ENCODE assay signal across 8 cellular contexts in genomic region chr11:18383388-18384156, GRCh38. TPM values are rescaled to one million over a fixed set of nuclear protein-coding genes. Genes with fewer than 3 reads are reported as not detected.
A peak's percentile ranks its signal among the peaks of the same experiment; 100 is the strongest.
DNase-seq lines count a peak whose midpoint lies in the region; ATAC-seq, FAIRE-seq and TF ChIP-seq lines count a peak whose summit lies in the region.

No MANE protein-coding gene starts in this region.

- TF ChIP-seq CTCF in progenitor cell of endocrine pancreas (IDR thresholded peaks at IDR 0.05; ENCODE audit: unreplicated experiment) (no peak), uterus (IDR thresholded peaks at IDR 0.05) (no peak)

- peak overlapping the region; percentile 96 to 100 (median 98) for H3K27ac Mint-ChIP-seq in CD4-positive, CD25-positive, alpha-beta regulatory T cell
- peak overlapping the region; percentile 38 for H3K27ac Mint-ChIP-seq in progenitor cell of endocrine pancreas

- H3K4me1 Mint-ChIP-seq in CD4-positive, CD25-positive, alpha-beta regulatory T cell = peaks cover 0 to 32% (median 19%) of the 10 kb centered on the region in 4 donors
- peaks cover 2% of the 10 kb centered on the region for H3K4me1 Mint-ChIP-seq in progenitor cell of endocrine pancreas (ENCODE audit: low read depth)

- H3K36me3 Mint-ChIP-seq in CD4-positive, CD25-positive, alpha-beta regulatory T cell = no peaks in the 10 kb centered on the region
- no peaks in the 10 kb centered on the region for H3K36me3 Mint-ChIP-seq in progenitor cell of endocrine pancreas (ENCODE audit: insufficient read depth)

- peaks cover 23% of the 10 kb centered on the region for H3K4me1 ChIP-seq in CD4-positive, CD25-positive, alpha-beta regulatory T cell (ENCODE audit: control insufficient read depth, insufficient read depth, low read length, poor library complexity, severe bottlenecking)
- H3K4me1 ChIP-seq in uterus = peaks cover 5 to 12% of the 10 kb centered on the region in 2 donors

- peak; percentile 11 for FAIRE-seq in GM19239 (lab: Jason Lieb, UNC)

- H3K36me3 ChIP-seq in CD4-positive, CD25-positive, alpha-beta regulatory T cell (ENCODE audit: control insufficient read depth, insufficient read depth, low read length) = no peaks in the 10 kb centered on the region
- no peaks in the 10 kb centered on the region for H3K36me3 ChIP-seq in uterus

- H3K9me3 ChIP-seq in CD4-positive, CD25-positive, alpha-beta regulatory T cell (ENCODE audit: control insufficient read depth in 2 of 2, low read length in 2 of 2) = no peaks in the 10 kb centered on the region
- H3K9me3 ChIP-seq in uterus = no peaks in the 10 kb centered on the region

- no peaks in the 10 kb centered on the region for H3K27me3 ChIP-seq in CD4-positive, CD25-positive, alpha-beta regulatory T cell (ENCODE audit: control insufficient read depth, insufficient read depth, low read length)
- H3K27me3 ChIP-seq in uterus = no peaks in the 10 kb centered on the region

- intact Hi-C loops in uterus (cut with DNase I; ENCODE audit: low total_unique reads) = no loop called here

- H3K9me3 Mint-ChIP-seq in CD4-positive, CD25-positive, alpha-beta regulatory T cell = no peaks in the 10 kb centered on the region
- no peaks in the 10 kb centered on the region for H3K9me3 Mint-ChIP-seq in progenitor cell of endocrine pancreas (ENCODE audit: low read depth)

- ATAC-seq in CD4-positive, CD25-positive, alpha-beta regulatory T cell (ENCODE audit: low read depth in 2 of 2) = peak; percentile 91 to 96
- peak; percentile 79 for ATAC-seq in HG03342 (IDR thresholded peaks at IDR 0.05; ENCODE audit: unreplicated experiment)

- H3K27me3 Mint-ChIP-seq in CD4-positive, CD25-positive, alpha-beta regulatory T cell = no peaks in the 10 kb centered on the region
- no peaks in the 10 kb centered on the region for H3K27me3 Mint-ChIP-seq in progenitor cell of endocrine pancreas

- H3K27ac ChIP-seq in CD4-positive, CD25-positive, alpha-beta regulatory T cell (ENCODE audit: insufficient read depth, low read length, poor library complexity, severe bottlenecking) = peak overlapping the region; percentile 79
- peak overlapping the region; percentile 91 to 92 for H3K27ac ChIP-seq in uterus

- peak; percentile 40 to 82 (median 50) for DNase-seq in CD4-positive, CD25-positive, alpha-beta regulatory T cell
- DNase-seq in GM19239 (ENCODE audit: insufficient read length, low spot score) (peak; percentile 45), SIG-M5 treated with dmso at 0.1 percent for 504 hours (lab: John Stamatoyannopoulos, UW; ENCODE audit: unreplicated experiment) (peak; percentile 79), glomerular visceral epithelial cell (ENCODE audit: extremely low spot score) (peak; percentile 96), progenitor cell of endocrine pancreas (ENCODE audit: low spot score, unreplicated experiment) (no peak), uterus (peak; percentile 67 to 82)
- DNase-seq in activated naive CD4-positive, alpha-beta T cell treated with anti-CD3 and anti-CD28 coated beads, Interleukin-2, amount 50 U/mL, for 16 hours = peak; percentile 80

- peak overlapping the region; percentile 54 to 80 (median 70) for H3K4me3 Mint-ChIP-seq in CD4-positive, CD25-positive, alpha-beta regulatory T cell
- H3K4me3 Mint-ChIP-seq in progenitor cell of endocrine pancreas (ENCODE audit: low read depth) = no peak overlapping the region

- no peak for TF ChIP-seq POLR2A in uterus (IDR thresholded peaks at IDR 0.05)

- H3K4me3 ChIP-seq in CD4-positive, CD25-positive, alpha-beta regulatory T cell (ENCODE audit: low read depth, low read length) = peak overlapping the region; percentile 74
- no peak overlapping the region for H3K4me3 ChIP-seq in uterus

RNA-seq across cellular contexts. Expression of gene LDHA, which starts 10.8 kb away (rescaled TPM):
- 234 TPM for total RNA-seq in CD4-positive, CD25-positive, alpha-beta regulatory T cell
- polyA plus RNA-seq in CD4-positive, CD25-positive, alpha-beta regulatory T cell = 100 to 1,000 TPM; 361 to 569 (median 446) TPM
- total RNA-seq in progenitor cell of endocrine pancreas (60.6 and 78.1 TPM in 2 replicates), uterus (100 to 1,000 TPM; 147 to 249 (median 182) TPM)

RNA-seq across cellular contexts. Expression of gene LDHC, which starts 28.5 kb away (rescaled TPM):
- not detected for total RNA-seq in CD4-positive, CD25-positive, alpha-beta regulatory T cell
- polyA plus RNA-seq in CD4-positive, CD25-positive, alpha-beta regulatory T cell = 1 to 10 TPM in 1 of 4 donors, not detected in 3; 3.1 TPM
- total RNA-seq in progenitor cell of endocrine pancreas (0.29 and 0.55 TPM in 2 replicates), uterus (not detected)
